ENCODE assay signal across 8 cellular contexts in genomic region chr6:135180458-135181332, GRCh38. TPM values are rescaled to one million over a fixed set of nuclear protein-coding genes. Genes with fewer than 3 reads are reported as not detected.
DNase-seq lines count a peak whose midpoint lies in the region; ATAC-seq and TF ChIP-seq lines count a peak whose summit lies in the region.

TSS of gene MYB (plus strand) at chr6:135181308. CDS start at chr6:135181514, 206 bp downstream.

- H3K9me3 ChIP-seq in lower lobe of right lung, result no peaks in the 10 kb centered on the region

- peaks cover 51% of the 10 kb centered on the region for H3K4me1 Mint-ChIP-seq in CD14-positive monocyte

- H3K4me3 Mint-ChIP-seq in CD14-positive monocyte, result peak within 1 kb of the TSS; percentile 95 to 98

- H3K4me1 ChIP-seq in lower lobe of right lung, result peaks cover 34% of the 10 kb centered on the region

- ATAC-seq in GM19372 (IDR thresholded peaks at IDR 0.05; ENCODE audit: low read depth, unreplicated experiment), result peak; percentile 34
- peak; percentile 22 for ATAC-seq in HG03469 (IDR thresholded peaks at IDR 0.05; ENCODE audit: unreplicated experiment)
- ATAC-seq in lower lobe of right lung, result peak; percentile 74 to 76

- H3K36me3 Mint-ChIP-seq in CD14-positive monocyte, result no peaks in the 10 kb centered on the region

- H3K27me3 ChIP-seq in lower lobe of right lung (ENCODE audit: low read depth), result peaks cover 38% of the 10 kb centered on the region

- no peaks in the 10 kb centered on the region for H3K9me3 Mint-ChIP-seq in CD14-positive monocyte

- no peak within 1 kb of the TSS for H3K27ac ChIP-seq in coronary artery
- H3K27ac ChIP-seq in lower lobe of right lung, result peak within 1 kb of the TSS; percentile 42

- intact Hi-C loops in CD14-positive monocyte (cut with micrococcal nuclease), result loop anchor here in 1 of 2 donors (10.0 kb wide), 3 partner anchors 104 to 1084 kb away; partner anchors contain the start of gene HBS1L
- intact Hi-C loops in lower lobe of right lung (cut with DNase I), result no loop called here

- no peaks in the 10 kb centered on the region for H3K27me3 Mint-ChIP-seq in CD14-positive monocyte (ENCODE audit: low read depth in 3 of 3)

- no peak for DNase-seq in CD14-positive monocyte (ENCODE audit: low spot score)
- peak; percentile 13 for DNase-seq in NCI-H524 treated with DMSO at 0.1 percent for 48 hours (lab: John Stamatoyannopoulos, UW)
- peak; percentile 65 for DNase-seq in activated CD4-positive, alpha-beta T cell treated with anti-CD3 and anti-CD28 coated beads for 1 hour
- DNase-seq in coronary artery (ENCODE audit: low spot score), result no peak
- DNase-seq in lower lobe of right lung, result peak; percentile 63
- peak; percentile 47 to 54 for DNase-seq in stimulated activated CD8-positive, alpha-beta memory T cell treated with anti-CD3 and anti-CD28 coated beads, Interleukin-15, amount 100 ng/mL, for 4 hours (ENCODE audit: low read depth in 2 of 2)

- no peaks in the 10 kb centered on the region for H3K36me3 ChIP-seq in lower lobe of right lung

- peak within 1 kb of the TSS; percentile 76 for H3K4me3 ChIP-seq in coronary artery
- H3K4me3 ChIP-seq in lower lobe of right lung, result peak within 1 kb of the TSS; percentile 63

- TF ChIP-seq CTCF in CD14-positive monocyte (IDR thresholded peaks at IDR 0.05) (no peak), coronary artery (IDR thresholded peaks at IDR 0.05) (no peak), lower lobe of right lung (IDR thresholded peaks at IDR 0.05) (no peak)

- peak within 1 kb of the TSS; percentile 54 to 88 (median 82) for H3K27ac Mint-ChIP-seq in CD14-positive monocyte

RNA-seq across cellular contexts. Expression of gene MYB, which starts in this region (rescaled TPM):
- 1 to 10 TPM; 1.7 to 2.2 TPM for polyA plus RNA-seq in CD14-positive monocyte
- 6.1 TPM for total RNA-seq in lower lobe of right lung

Comparison
In these comparisons a context has a peak if more than half of its experiments do, and no peak if none do; other contexts are left out.
1. DNase-seq: peak in NCI-H524 treated with DMSO at 0.1 percent for 48 hours (single experiment), activated CD4-positive, alpha-beta T cell treated with anti-CD3 and anti-CD28 coated beads for 1 hour (single experiment), lower lobe of right lung (single experiment) and stimulated activated CD8-positive, alpha-beta memory T cell treated with anti-CD3 and anti-CD28 coated beads, Interleukin-15, amount 100 ng/mL, for 4 hours (2 of 2); none in CD14-positive monocyte (single experiment) and coronary artery (single experiment).
2. ATAC-seq: peak in every context shown above with its lines; median percentile 75 in lower lobe of right lung; 34 in GM19372; 22 in HG03469.